ENCODE assay signal across 11 cellular contexts in genomic region chr5:1255081-1255561, GRCh38.
DNase-seq lines count a peak whose midpoint lies in the region; ATAC-seq lines count a peak whose summit lies in the region.
"Had no signal": no experiment of that assay in that cellular context is flagged by ENCODE, and none has a peak within 500 bp of the region (broad histone marks: within the 10 kb centered on the region; RNA-seq: fewer than 3 reads in every experiment).

No MANE protein-coding gene starts in this region.

- H3K27ac ChIP-seq in KOPT-K1 (ENCODE audit: low read depth, low read length, poor library complexity, severe bottlenecking) = peak overlapping the region; percentile 36
- H3K27ac ChIP-seq: upper lobe of right lung had no signal

- ATAC-seq in HG02981 (IDR thresholded peaks at IDR 0.05; ENCODE audit: unreplicated experiment) (no peak), GM21619 (IDR thresholded peaks at IDR 0.05; ENCODE audit: unreplicated experiment) (no peak)
- ATAC-seq: upper lobe of right lung had no signal

- no peaks in the 10 kb centered on the region for H3K9me3 ChIP-seq in KOPT-K1 (ENCODE audit: insufficient read depth, low read length, poor library complexity, severe bottlenecking)
- H3K9me3 ChIP-seq: upper lobe of right lung had no signal

- peak; percentile 46 for DNase-seq in activated CD4-positive, alpha-beta T cell treated with anti-CD3 and anti-CD28 coated beads for 48 hours
- DNase-seq in activated naive CD4-positive, alpha-beta T cell treated with anti-CD3 and anti-CD28 coated beads, Interleukin-2, amount 10 ng/mL, durations not matched to agents 7 days and 5 days = peak; percentile 76
- peak; percentile 12 to 15 for DNase-seq in stimulated activated CD4-positive, alpha-beta T cell treated with anti-CD3 and anti-CD28 coated beads, Interleukin-4, amount 100 ng/mL, for 48 hours (ENCODE audit: low read depth in 2 of 2)
- DNase-seq in GM03348 (ENCODE audit: low spot score) = no peak
- DNase-seq: activated B cell treated with CpG ODN at 0.5 μM for 24 hours, OCI-M1, upper lobe of right lung had no signal

- H3K36me3 ChIP-seq in KOPT-K1 (ENCODE audit: insufficient read depth, low read length) = no peaks in the 10 kb centered on the region
- H3K36me3 ChIP-seq: upper lobe of right lung had no signal

- no peaks in the 10 kb centered on the region for H3K36me3 Mint-ChIP-seq in activated naive CD4-positive, alpha-beta T cell treated with anti-CD3 and anti-CD28 coated beads, Interleukin-2, amount 10 ng/mL, durations not matched to agents 7 days and 5 days

- CTCF ChIA-PET in activated naive CD4-positive, alpha-beta T cell treated with anti-CD3 and anti-CD28 coated beads, Interleukin-2, amount 10 ng/mL, durations not matched to agents 7 days and 5 days (lab: Charles Lee) = interaction anchor here (1.6 kb wide), 1 partner anchor 61 kb away, joined by 6 read pairs; no protein-coding TSS in a partner anchor

- H3K4me1 Mint-ChIP-seq in activated naive CD4-positive, alpha-beta T cell treated with anti-CD3 and anti-CD28 coated beads, Interleukin-2, amount 10 ng/mL, durations not matched to agents 7 days and 5 days = peaks cover 27% of the 10 kb centered on the region
- H3K4me1 Mint-ChIP-seq: activated B cell treated with CpG ODN at 0.5 μM for 24 hours, neural crest cell had no signal

- peaks cover 14% of the 10 kb centered on the region for H3K27me3 Mint-ChIP-seq in activated naive CD4-positive, alpha-beta T cell treated with anti-CD3 and anti-CD28 coated beads, Interleukin-2, amount 10 ng/mL, durations not matched to agents 7 days and 5 days
- H3K27me3 Mint-ChIP-seq: activated B cell treated with CpG ODN at 0.5 μM for 24 hours had no signal

- H3K9me3 Mint-ChIP-seq in activated naive CD4-positive, alpha-beta T cell treated with anti-CD3 and anti-CD28 coated beads, Interleukin-2, amount 10 ng/mL, durations not matched to agents 7 days and 5 days = no peaks in the 10 kb centered on the region
- H3K9me3 Mint-ChIP-seq: activated B cell treated with CpG ODN at 0.5 μM for 24 hours, neural crest cell had no signal

- H3K27ac Mint-ChIP-seq in activated naive CD4-positive, alpha-beta T cell treated with anti-CD3 and anti-CD28 coated beads, Interleukin-2, amount 10 ng/mL, durations not matched to agents 7 days and 5 days = peak overlapping the region; percentile 16
- H3K27ac Mint-ChIP-seq: activated B cell treated with CpG ODN at 0.5 μM for 24 hours had no signal

- peak overlapping the region; percentile 55 for H3K4me3 Mint-ChIP-seq in activated naive CD4-positive, alpha-beta T cell treated with anti-CD3 and anti-CD28 coated beads, Interleukin-2, amount 10 ng/mL, durations not matched to agents 7 days and 5 days
- H3K4me3 Mint-ChIP-seq: activated B cell treated with CpG ODN at 0.5 μM for 24 hours, neural crest cell had no signal
